20 cellular contexts compared by ENCODE assay signal in the genomic region with DNA sequence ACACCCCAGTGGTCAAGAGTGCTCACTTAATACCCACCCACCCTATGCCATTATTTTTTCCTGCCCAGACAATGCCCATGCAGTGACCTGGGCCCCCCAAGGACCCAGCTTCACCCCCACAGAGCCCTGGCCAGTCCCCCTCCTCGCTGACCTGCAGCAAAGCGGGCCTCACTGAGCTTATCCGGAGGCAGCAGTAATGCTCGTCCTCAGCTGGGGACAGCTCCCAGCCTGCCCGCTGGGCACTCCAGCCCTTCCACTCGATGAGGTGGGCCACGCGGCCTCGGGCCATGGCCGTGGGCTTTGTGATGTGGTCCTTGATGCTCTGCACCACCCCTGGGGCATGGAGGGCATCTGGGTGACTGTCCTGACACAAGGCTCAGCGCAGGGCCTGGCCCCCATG. TPM values are rescaled to one million over a fixed set of nuclear protein-coding genes. Genes with fewer than 3 reads are reported as not detected.
"Had no signal": no experiment of that assay in that cellular context is flagged by ENCODE, and none has a peak within 500 bp of the region (broad histone marks: within the 10 kb centered on the region; RNA-seq: fewer than 3 reads in every experiment).

No MANE protein-coding gene starts in this region.

RNA-seq across cellular contexts. Expression of gene CLCNKB, which starts 7.1 kb away (rescaled TPM):
- total RNA-seq: activated naive CD4-positive, alpha-beta T cell treated with anti-CD3 and anti-CD28 coated beads for 36 hours; activated naive CD4-positive, alpha-beta T cell treated with anti-CD3 and anti-CD28 coated beads, Interleukin-2, amount 50 U/mL, for 72 hours; activated naive CD8-positive, alpha-beta T cell treated with anti-CD3 and anti-CD28 coated beads for 36 hours; activated naive CD8-positive, alpha-beta T cell treated with anti-CD3 and anti-CD28 coated beads, Interleukin-2, amount 10 ng/mL, durations not matched to agents 7 days and 5 days; activated T-cell treated with anti-CD3 and anti-CD28 coated beads, Interleukin-2, amount 50 U/mL, for 4 hours; activated T-cell treated with anti-CD3 and anti-CD28 coated beads, Interleukin-2, amount 50 U/mL, for 72 hours; activated T-helper 1 cell treated with anti-CD3 and anti-CD28 coated beads, Interleukin-12 subunit alpha, Interleukin-12 subunit beta, Interleukin-2, Interleukin-4 antibody, amounts not matched to agents 30 ng/mL and 10 ng/mL and 1 ng/mL, durations not matched to agents 14 hours and 24 hours and 36 hours; activated T-helper 2 cell treated with anti-CD3 and anti-CD28 coated beads, Interferon-gamma antibody, Interleukin-2, Interleukin-4, amounts not matched to agents 10 μg/mL and 5 μg/mL and 100 μg/mL, durations not matched to agents 14 hours and 24 hours and 36 hours; ascending aorta had no signal

RNA-seq across cellular contexts. Expression of gene CLCNKA, which starts 14.6 kb away (rescaled TPM):
- total RNA-seq: activated naive CD4-positive, alpha-beta T cell treated with anti-CD3 and anti-CD28 coated beads for 36 hours; activated naive CD8-positive, alpha-beta T cell treated with anti-CD3 and anti-CD28 coated beads for 36 hours; activated naive CD8-positive, alpha-beta T cell treated with anti-CD3 and anti-CD28 coated beads, Interleukin-2, amount 10 ng/mL, durations not matched to agents 7 days and 5 days; activated T-cell treated with anti-CD3 and anti-CD28 coated beads, Interleukin-2, amount 50 U/mL, for 4 hours; activated T-cell treated with anti-CD3 and anti-CD28 coated beads, Interleukin-2, amount 50 U/mL, for 72 hours; activated T-helper 1 cell treated with anti-CD3 and anti-CD28 coated beads, Interleukin-12 subunit alpha, Interleukin-12 subunit beta, Interleukin-2, Interleukin-4 antibody, amounts not matched to agents 30 ng/mL and 10 ng/mL and 1 ng/mL, durations not matched to agents 14 hours and 24 hours and 36 hours; activated T-helper 2 cell treated with anti-CD3 and anti-CD28 coated beads, Interferon-gamma antibody, Interleukin-2, Interleukin-4, amounts not matched to agents 10 μg/mL and 5 μg/mL and 100 μg/mL, durations not matched to agents 14 hours and 24 hours and 36 hours; ascending aorta; bronchial epithelial cell; cerebellum had no signal

RNA-seq across cellular contexts. Expression of gene HSPB7, which starts 18.6 kb away (rescaled TPM):
- total RNA-seq: activated naive CD4-positive, alpha-beta T cell treated with anti-CD3 and anti-CD28 coated beads for 36 hours; activated naive CD4-positive, alpha-beta T cell treated with anti-CD3 and anti-CD28 coated beads, Interleukin-2, amount 50 U/mL, for 72 hours; activated naive CD8-positive, alpha-beta T cell treated with anti-CD3 and anti-CD28 coated beads for 36 hours; activated naive CD8-positive, alpha-beta T cell treated with anti-CD3 and anti-CD28 coated beads, Interleukin-2, amount 10 ng/mL, durations not matched to agents 7 days and 5 days; activated T-cell treated with anti-CD3 and anti-CD28 coated beads, Interleukin-2, amount 50 U/mL, for 72 hours; activated T-helper 1 cell treated with anti-CD3 and anti-CD28 coated beads, Interleukin-12 subunit alpha, Interleukin-12 subunit beta, Interleukin-2, Interleukin-4 antibody, amounts not matched to agents 30 ng/mL and 10 ng/mL and 1 ng/mL, durations not matched to agents 14 hours and 24 hours and 36 hours; activated T-helper 17 cell treated with anti-CD3 and anti-CD28 coated beads, Interleukin-2, amount 50 U/mL, for 72 hours; activated T-helper 2 cell treated with anti-CD3 and anti-CD28 coated beads, Interferon-gamma antibody, Interleukin-2, Interleukin-4, amounts not matched to agents 10 μg/mL and 5 μg/mL and 100 μg/mL, durations not matched to agents 14 hours and 24 hours and 36 hours; bronchial epithelial cell had no signal

RNA-seq across cellular contexts. Expression of gene SRARP, which starts 32.4 kb away (rescaled TPM):
- total RNA-seq: activated naive CD4-positive, alpha-beta T cell treated with anti-CD3 and anti-CD28 coated beads for 36 hours; activated naive CD4-positive, alpha-beta T cell treated with anti-CD3 and anti-CD28 coated beads, Interleukin-2, amount 50 U/mL, for 72 hours; activated naive CD8-positive, alpha-beta T cell treated with anti-CD3 and anti-CD28 coated beads for 36 hours; activated naive CD8-positive, alpha-beta T cell treated with anti-CD3 and anti-CD28 coated beads, Interleukin-2, amount 10 ng/mL, durations not matched to agents 7 days and 5 days; activated T-cell treated with anti-CD3 and anti-CD28 coated beads, Interleukin-2, amount 50 U/mL, for 4 hours; activated T-cell treated with anti-CD3 and anti-CD28 coated beads, Interleukin-2, amount 50 U/mL, for 72 hours; activated T-helper 1 cell treated with anti-CD3 and anti-CD28 coated beads, Interleukin-12 subunit alpha, Interleukin-12 subunit beta, Interleukin-2, Interleukin-4 antibody, amounts not matched to agents 30 ng/mL and 10 ng/mL and 1 ng/mL, durations not matched to agents 14 hours and 24 hours and 36 hours; activated T-helper 17 cell treated with anti-CD3 and anti-CD28 coated beads, Interleukin-2, amount 50 U/mL, for 72 hours; activated T-helper 2 cell treated with anti-CD3 and anti-CD28 coated beads, Interferon-gamma antibody, Interleukin-2, Interleukin-4, amounts not matched to agents 10 μg/mL and 5 μg/mL and 100 μg/mL, durations not matched to agents 14 hours and 24 hours and 36 hours; adrenal gland; aorta; ascending aorta; astrocyte; body of pancreas; bronchial epithelial cell; cardiac septum had no signal
- polyA plus RNA-seq: adipose tissue, adrenal gland, aorta, cardiac muscle cell had no signal

RNA-seq across cellular contexts. Expression of gene FAM131C, which starts 37.0 kb away (rescaled TPM):
- total RNA-seq: activated naive CD4-positive, alpha-beta T cell treated with anti-CD3 and anti-CD28 coated beads for 36 hours; breast epithelium had no signal
